ENCODE assay signal across 28 cellular contexts in the genomic region with DNA sequence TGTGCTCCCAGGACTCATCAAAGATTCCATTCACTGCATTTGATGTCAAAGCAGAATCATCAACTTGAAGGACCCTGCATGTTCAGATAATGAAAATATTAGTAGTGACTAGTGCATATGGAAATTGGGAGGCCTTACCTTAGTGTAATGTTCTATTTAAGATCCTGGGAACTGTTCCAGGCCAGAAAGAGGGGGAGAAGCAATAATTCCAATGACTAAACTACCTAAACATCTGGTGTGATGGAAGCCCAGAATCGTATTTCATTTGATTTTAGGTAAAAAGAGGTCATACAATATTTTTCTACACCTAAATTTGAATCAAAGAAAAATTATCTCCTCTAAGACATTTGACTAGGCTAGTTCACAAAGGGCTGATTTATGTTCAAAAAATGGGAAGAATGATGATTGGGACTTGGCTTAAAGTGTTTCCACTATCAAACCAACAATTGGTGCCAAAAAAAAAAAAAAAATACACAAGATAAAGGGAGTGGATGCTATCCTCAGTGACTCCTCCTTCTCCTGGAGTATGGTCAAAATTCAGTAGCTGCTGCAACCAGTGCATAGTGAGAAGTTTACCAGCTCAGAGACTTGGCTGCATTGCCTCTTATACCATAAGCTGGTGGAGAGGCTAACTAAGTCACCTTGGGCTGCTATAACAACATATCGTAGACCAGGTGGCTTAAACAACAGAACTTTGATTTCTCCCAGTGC.
DNase-seq lines count a peak whose midpoint lies in the region; ATAC-seq and TF ChIP-seq lines count a peak whose summit lies in the region.
"Had no signal": no experiment of that assay in that cellular context is flagged by ENCODE, and none has a peak within 500 bp of the region (broad histone marks: within the 10 kb centered on the region; RNA-seq: fewer than 3 reads in every experiment).

No MANE protein-coding gene starts in this region.

- no peak overlapping the region for H3K9ac ChIP-seq in SK-N-SH
- H3K9ac ChIP-seq: neural progenitor cell had no signal

- H3K9me2 ChIP-seq in SK-N-SH, result no peaks in the 10 kb centered on the region

- H3K79me2 ChIP-seq in SK-N-SH (ENCODE audit: insufficient read depth), result no peaks in the 10 kb centered on the region
- H3K79me2 ChIP-seq: hepatocyte had no signal

- H3K9me3 ChIP-seq in SK-N-SH, result no peaks in the 10 kb centered on the region
- H3K9me3 ChIP-seq: thoracic aorta had no signal

- in situ Hi-C loops in astrocyte of the cerebellum (cut with HindIII; ENCODE audit: low sequenced_read_pairs), result no loop called here

- no peaks in the 10 kb centered on the region for H3K4me1 ChIP-seq in SK-N-SH (ENCODE audit: control insufficient read depth in 1 of 2, insufficient read depth in 2 of 2, low read depth in 1 of 2, low read length in 1 of 2)
- H3K4me1 ChIP-seq: neural progenitor cell had no signal

- H3K27me3 ChIP-seq in SK-N-SH (ENCODE audit: insufficient read depth), result no peaks in the 10 kb centered on the region
- H3K27me3 ChIP-seq: hepatocyte, neural progenitor cell had no signal

- DNase-seq in SK-N-SH (no peak), astrocyte of the cerebellum (ENCODE audit: low read depth) (peak; percentile 31), fibroblast of the conjunctiva (ENCODE audit: low read depth) (peak; percentile 17), HT-29 (ENCODE audit: low spot score) (no peak), T-cell (no peak)
- DNase-seq in effector CD4-positive, alpha-beta T cell, result no peak
- DNase-seq: activated CD4-positive, alpha-beta T cell treated with anti-CD3 and anti-CD28 coated beads, Interleukin-2, amount 10 ng/mL, durations not matched to agents 7 days and 5 days; AML-193; CD8-positive, alpha-beta memory T cell; DMS79 treated with DMSO at 0.1 percent for 48 hours; HFFc6; immature natural killer cell; NCI-H1092; NCI-H2081; NCI-H510A treated with DMSO at 0.1 percent for 48 hours; stimulated activated naive B cell treated with anti-CD40 and anti-IgM and Interleukin-4, amounts not matched to agents 10 μg/mL and 1 μg/mL and 100 μg/mL, for 72 hours; WERI-Rb-1 had no signal

- TF ChIP-seq RAD21 in SK-N-SH (IDR thresholded peaks at IDR 0.05; ENCODE audit: low read length), result no peak

- no peak overlapping the region for H2AFZ ChIP-seq in SK-N-SH (ENCODE audit: low read depth)
- H2AFZ ChIP-seq: hepatocyte, neural progenitor cell had no signal

- WGBS in SK-N-SH (ENCODE audit: low lambda C conversion rate), result 0% methylated on average over 2 of the region's 2 CpGs

- H4K20me1 ChIP-seq in SK-N-SH (ENCODE audit: insufficient read depth), result no peaks in the 10 kb centered on the region

- POLR2A ChIA-PET in SK-N-SH (lab: Yijun Ruan, JAX) (no interaction called here), T-cell (lab: Charles Lee) (no interaction called here)

- TF ChIP-seq CTCF in SK-N-SH (IDR thresholded peaks at IDR 0.05) (no peak), astrocyte of the cerebellum (IDR thresholded peaks at IDR 0.05; ENCODE audit: low read depth, low read length, missing control alignments) (no peak)

- no peaks in the 10 kb centered on the region for H3F3A ChIP-seq in SK-N-SH (replicated peaks; ENCODE audit: insufficient read depth)

- H3K4me3 ChIP-seq in SK-N-SH (ENCODE audit: low read depth in 2 of 2, low read length in 1 of 2) (no peak overlapping the region), astrocyte of the cerebellum (ENCODE audit: low read depth, low read length) (no peak overlapping the region)
- H3K4me3 ChIP-seq: hepatocyte, neural progenitor cell, SK-N-MC, smooth muscle cell, thoracic aorta had no signal

- no peak overlapping the region for H3K4me3 Mint-ChIP-seq in activated T-helper 17 cell treated with anti-CD3 and anti-CD28 coated beads, Interleukin-2, amount 50 U/mL, for 72 hours
- H3K4me3 Mint-ChIP-seq in T-cell, result no peak overlapping the region
- H3K4me3 Mint-ChIP-seq: activated CD4-positive, alpha-beta T cell treated with anti-CD3 and anti-CD28 coated beads, Interleukin-2, amount 10 ng/mL, durations not matched to agents 7 days and 5 days; CD8-positive, alpha-beta memory T cell; dendritic cell treated with granulocyte-macrophage colony-stimulating factor and Interleukin-4, amounts not matched to agents 40 ng/mL and 50 ng/mL, for 4 days; HFFc6; immature natural killer cell; neural progenitor cell; stimulated activated naive B cell treated with anti-CD40 and anti-IgM and Interleukin-4, amounts not matched to agents 10 μg/mL and 1 μg/mL and 100 μg/mL, for 72 hours; T-helper 2 cell treated with Interferon-gamma antibody and Interleukin-4, amounts not matched to agents 5 μg/mL and 100 μg/mL, for 36 hours had no signal

- peak; percentile 39; the same call in 1 of the 3 replicates for ATAC-seq in SK-N-SH treated with all-trans-retinoic acid at 6 μM for 48 hours
- no peak for ATAC-seq in activated T-helper 17 cell treated with anti-CD3 and anti-CD28 coated beads, Interleukin-2, amount 50 U/mL, for 72 hours (replicated peaks)
- ATAC-seq in T-cell (replicated peaks in 1 of 4), result no peak
- ATAC-seq: activated naive CD4-positive, alpha-beta T cell treated with anti-CD3 and anti-CD28 coated beads, Interleukin-2, amount 50 U/mL, for 72 hours; stimulated activated naive B cell treated with anti-CD40 and anti-IgM and Interleukin-4, amounts not matched to agents 10 μg/mL and 1 μg/mL and 100 μg/mL, for 72 hours had no signal

- CTCF ChIA-PET in SK-N-SH (lab: Yijun Ruan, JAX) (no interaction called here), T-cell (lab: Charles Lee) (no interaction called here)

- no peaks in the 10 kb centered on the region for H3K36me3 Mint-ChIP-seq in activated T-helper 17 cell treated with anti-CD3 and anti-CD28 coated beads, Interleukin-2, amount 50 U/mL, for 72 hours (ENCODE audit: low read depth)
- H3K36me3 Mint-ChIP-seq in T-cell, result no peaks in the 10 kb centered on the region
- H3K36me3 Mint-ChIP-seq: CD8-positive, alpha-beta memory T cell; neural progenitor cell; stimulated activated naive B cell treated with anti-CD40 and anti-IgM and Interleukin-4, amounts not matched to agents 10 μg/mL and 1 μg/mL and 100 μg/mL, for 72 hours had no signal

- H3K27me3 Mint-ChIP-seq in activated T-helper 17 cell treated with anti-CD3 and anti-CD28 coated beads, Interleukin-2, amount 50 U/mL, for 72 hours, result no peaks in the 10 kb centered on the region
- peaks cover 0 to 2% of the 10 kb centered on the region in 2 donors for H3K27me3 Mint-ChIP-seq in T-cell
- H3K27me3 Mint-ChIP-seq: activated CD4-positive, alpha-beta T cell treated with anti-CD3 and anti-CD28 coated beads, Interleukin-2, amount 10 ng/mL, durations not matched to agents 7 days and 5 days; dendritic cell treated with granulocyte-macrophage colony-stimulating factor and Interleukin-4, amounts not matched to agents 40 ng/mL and 50 ng/mL, for 4 days; stimulated activated naive B cell treated with anti-CD40 and anti-IgM and Interleukin-4, amounts not matched to agents 10 μg/mL and 1 μg/mL and 100 μg/mL, for 72 hours had no signal

- H3K4me1 Mint-ChIP-seq in activated T-helper 17 cell treated with anti-CD3 and anti-CD28 coated beads, Interleukin-2, amount 50 U/mL, for 72 hours, result no peaks in the 10 kb centered on the region
- H3K4me1 Mint-ChIP-seq in T-cell, result no peaks in the 10 kb centered on the region
- H3K4me1 Mint-ChIP-seq: CD8-positive, alpha-beta memory T cell; immature natural killer cell; neural progenitor cell; stimulated activated naive B cell treated with anti-CD40 and anti-IgM and Interleukin-4, amounts not matched to agents 10 μg/mL and 1 μg/mL and 100 μg/mL, for 72 hours had no signal

- H3K36me3 ChIP-seq in SK-N-SH (replicated peaks in 1 of 2; ENCODE audit: control insufficient read depth in 1 of 2, insufficient read depth in 2 of 2, low read length in 1 of 2), result no peaks in the 10 kb centered on the region
- H3K36me3 ChIP-seq: neural progenitor cell, thoracic aorta, WERI-Rb-1 had no signal

- no peaks in the 10 kb centered on the region for H3K9me3 Mint-ChIP-seq in activated T-helper 17 cell treated with anti-CD3 and anti-CD28 coated beads, Interleukin-2, amount 50 U/mL, for 72 hours
- peaks cover 5 to 22% (median 7%) of the 10 kb centered on the region in 3 donors for H3K9me3 Mint-ChIP-seq in T-cell
- H3K9me3 Mint-ChIP-seq: activated CD4-positive, alpha-beta T cell treated with anti-CD3 and anti-CD28 coated beads, Interleukin-2, amount 10 ng/mL, durations not matched to agents 7 days and 5 days; neural progenitor cell had no signal

- no peak overlapping the region for H3K27ac Mint-ChIP-seq in activated T-helper 17 cell treated with anti-CD3 and anti-CD28 coated beads, Interleukin-2, amount 50 U/mL, for 72 hours
- H3K27ac Mint-ChIP-seq in T-cell, result no peak overlapping the region
- H3K27ac Mint-ChIP-seq: activated CD4-positive, alpha-beta T cell treated with anti-CD3 and anti-CD28 coated beads, Interleukin-2, amount 10 ng/mL, durations not matched to agents 7 days and 5 days; activated naive CD4-positive, alpha-beta T cell treated with anti-CD3 and anti-CD28 coated beads, Interleukin-2, amount 50 U/mL, for 72 hours; CD8-positive, alpha-beta memory T cell; dendritic cell treated with granulocyte-macrophage colony-stimulating factor and Interleukin-4, amounts not matched to agents 40 ng/mL and 50 ng/mL, for 4 days; HFFc6; immature natural killer cell; neural progenitor cell; stimulated activated naive B cell treated with anti-CD40 and anti-IgM and Interleukin-4, amounts not matched to agents 10 μg/mL and 1 μg/mL and 100 μg/mL, for 72 hours; T-helper 2 cell treated with Interferon-gamma antibody and Interleukin-4, amounts not matched to agents 5 μg/mL and 100 μg/mL, for 36 hours had no signal

- H3K4me2 ChIP-seq in SK-N-SH, result no peak overlapping the region
- H3K4me2 ChIP-seq: hepatocyte, neural progenitor cell, smooth muscle cell had no signal

- no peak for TF ChIP-seq EP300 in SK-N-SH (IDR thresholded peaks at IDR 0.05; ENCODE audit: borderline replicate concordance in 1 of 2, low read depth in 1 of 2, low read length in 1 of 2)

- no peak overlapping the region for H3K27ac ChIP-seq in SK-N-SH (ENCODE audit: low read depth in 2 of 2, low read length in 1 of 2)
- H3K27ac ChIP-seq: 22Rv1, hepatocyte, neural progenitor cell, SK-N-MC, thoracic aorta, WERI-Rb-1 had no signal

TF ChIP-seq in SK-N-SH, 30 proteins besides CTCF, POLR2A, EP300 and RAD21 (continues in another document):
- TF ChIP-seq MEF2A (IDR thresholded peaks at IDR 0.05; ENCODE audit: borderline replicate concordance, low read depth), result no peak
- TF ChIP-seq RFX5 (IDR thresholded peaks at IDR 0.05; ENCODE audit: low read length), result no peak
- TF ChIP-seq NFIC (IDR thresholded peaks at IDR 0.05; ENCODE audit: borderline replicate concordance), result no peak
- TF ChIP-seq FOXM1 (IDR thresholded peaks at IDR 0.05; ENCODE audit: low read depth), result no peak
- no peak for TF ChIP-seq SIN3A (IDR thresholded peaks at IDR 0.05; ENCODE audit: borderline replicate concordance, low read depth, low read length)
- no peak for TF ChIP-seq GATA2 (CRISPR knock-in tag; IDR thresholded peaks at IDR 0.05)
- TF ChIP-seq POLR2AphosphoS5 (IDR thresholded peaks at IDR 0.05; ENCODE audit: low read depth, low read length), result no peak

Comparison
In these comparisons a context has a peak if more than half of its experiments do, and no peak if none do; other contexts are left out.
1. DNase-seq: peak in astrocyte of the cerebellum (single experiment) and fibroblast of the conjunctiva (single experiment); none in SK-N-SH (single experiment), HT-29 (single experiment), effector CD4-positive, alpha-beta T cell (single experiment) and T-cell (0 of 34).